ENCODE assay signal across 18 cellular contexts in genomic region chr12:14989790-14990189, GRCh38. TPM values are rescaled to one million over a fixed set of nuclear protein-coding genes. Genes with fewer than 3 reads are reported as not detected.
DNase-seq lines count a peak whose midpoint lies in the region; ATAC-seq, FAIRE-seq and TF ChIP-seq lines count a peak whose summit lies in the region.
"Had no signal": no experiment of that assay in that cellular context is flagged by ENCODE, and none has a peak within 500 bp of the region (broad histone marks: within the 10 kb centered on the region; RNA-seq: fewer than 3 reads in every experiment).

No MANE protein-coding gene starts in this region.

- FAIRE-seq in small intestine (lab: Jason Lieb, UNC) = no peak
- FAIRE-seq: frontal cortex, keratinocyte had no signal

- H3K4me1 ChIP-seq in left ventricle myocardium inferior (peaks cover 6% of the 10 kb centered on the region), small intestine (ENCODE audit: control insufficient read depth in 2 of 2, insufficient read depth in 1 of 2, low read depth in 1 of 2, low read length in 1 of 2) (peaks cover 0 to 4% of the 10 kb centered on the region in 2 donors)
- H3K4me1 ChIP-seq: right lobe of liver had no signal

- DNase-seq in left ventricle myocardium inferior (no peak), cardiac septum (ENCODE audit: low spot score) (no peak), NAMALWA (ENCODE audit: low spot score) (peak; percentile 30), small intestine (no peak), NCI-H146 treated with DMSO at 0.1 percent for 48 hours (lab: John Stamatoyannopoulos, UW; ENCODE audit: unreplicated experiment) (no peak), COLO668 (lab: John Stamatoyannopoulos, UW; ENCODE audit: unreplicated experiment) (no peak)
- DNase-seq: dorsolateral prefrontal cortex, GOT3, right lobe of liver, T1000 had no signal

- ATAC-seq in HG02852 (IDR thresholded peaks at IDR 0.05; ENCODE audit: unreplicated experiment) = peak; percentile 51
- no peak for ATAC-seq in GM19452 (IDR thresholded peaks at IDR 0.05; ENCODE audit: unreplicated experiment)

- TF ChIP-seq CTCF in left ventricle myocardium inferior (IDR thresholded peaks at IDR 0.05; ENCODE audit: borderline replicate concordance) = no peak

- H3K36me3 ChIP-seq in left ventricle myocardium inferior (no peaks in the 10 kb centered on the region), small intestine (ENCODE audit: control insufficient read depth in 2 of 2, insufficient read depth in 2 of 2, low read length in 2 of 2) (no peaks in the 10 kb centered on the region)
- H3K36me3 ChIP-seq: right lobe of liver, thoracic aorta had no signal

- intact Hi-C loops in left ventricle myocardium inferior (cut with micrococcal nuclease) = no loop called here
- intact Hi-C loops in cardiac septum (cut with DNase I) = loop anchor here (5.0 kb wide), 1 partner anchor 267 kb away; no protein-coding TSS in a partner anchor

- H3K4me3 ChIP-seq in left ventricle myocardium inferior = no peak overlapping the region
- H3K4me3 ChIP-seq in small intestine (ENCODE audit: low read depth in 1 of 2, low read length in 2 of 2) = no peak overlapping the region
- H3K4me3 ChIP-seq: dorsolateral prefrontal cortex, right lobe of liver, thoracic aorta had no signal

- H3K27me3 ChIP-seq in left ventricle myocardium inferior (ENCODE audit: low read depth) (no peaks in the 10 kb centered on the region), small intestine (ENCODE audit: control insufficient read depth in 2 of 2, insufficient read depth in 2 of 2, low read length in 2 of 2) (no peaks in the 10 kb centered on the region)
- H3K27me3 ChIP-seq: dorsolateral prefrontal cortex, right lobe of liver had no signal

- WGBS in small intestine, 3 donors = 29 to 71% (median 48%) methylated on average over 1 of the region's 1 CpG

- H3K9me3 ChIP-seq in left ventricle myocardium inferior (replicated peaks) = peaks cover 13% of the 10 kb centered on the region
- no peaks in the 10 kb centered on the region for H3K9me3 ChIP-seq in small intestine (ENCODE audit: control insufficient read depth, low read depth)
- H3K9me3 ChIP-seq: right lobe of liver, thoracic aorta had no signal

- H3K27ac ChIP-seq in left ventricle myocardium inferior (replicated peaks) = peak overlapping the region; percentile 16
- no peak overlapping the region for H3K27ac ChIP-seq in small intestine (ENCODE audit: low read depth in 1 of 2, low read length in 1 of 2)
- H3K27ac ChIP-seq: dorsolateral prefrontal cortex, right lobe of liver, thoracic aorta had no signal

RNA-seq across cellular contexts. Expression of gene PDE6H, which starts 16.9 kb away (rescaled TPM):
- total RNA-seq in left ventricle myocardium inferior = not detected
- not detected for total RNA-seq in cardiac septum
- polyA plus RNA-seq in small intestine = not detected
- total RNA-seq: A172, frontal cortex, myocyte, right lobe of liver, thoracic aorta had no signal
- polyA plus RNA-seq: adipose tissue, keratinocyte had no signal

RNA-seq across cellular contexts. Expression of gene ARHGDIB, which starts 28.4 kb away (rescaled TPM):
- total RNA-seq in left ventricle myocardium inferior = 50.6 TPM
- 45.1 TPM for total RNA-seq in cardiac septum
- 100 to 1,000 TPM in 1 of 3 donors, 10 to 100 TPM in 2; 26.4 to 104 (median 65.9) TPM for polyA plus RNA-seq in small intestine
- total RNA-seq: myocyte had no signal

RNA-seq across cellular contexts. Expression of gene ERP27, which starts 51.5 kb away (rescaled TPM):
- 0.14 TPM for total RNA-seq in left ventricle myocardium inferior
- total RNA-seq in cardiac septum = 0.11 TPM
- under 1 TPM in 1 of 3 donors, not detected in 2; 0.12 TPM for polyA plus RNA-seq in small intestine
- total RNA-seq: A172, frontal cortex, myocyte had no signal
